In the genomic region with DNA sequence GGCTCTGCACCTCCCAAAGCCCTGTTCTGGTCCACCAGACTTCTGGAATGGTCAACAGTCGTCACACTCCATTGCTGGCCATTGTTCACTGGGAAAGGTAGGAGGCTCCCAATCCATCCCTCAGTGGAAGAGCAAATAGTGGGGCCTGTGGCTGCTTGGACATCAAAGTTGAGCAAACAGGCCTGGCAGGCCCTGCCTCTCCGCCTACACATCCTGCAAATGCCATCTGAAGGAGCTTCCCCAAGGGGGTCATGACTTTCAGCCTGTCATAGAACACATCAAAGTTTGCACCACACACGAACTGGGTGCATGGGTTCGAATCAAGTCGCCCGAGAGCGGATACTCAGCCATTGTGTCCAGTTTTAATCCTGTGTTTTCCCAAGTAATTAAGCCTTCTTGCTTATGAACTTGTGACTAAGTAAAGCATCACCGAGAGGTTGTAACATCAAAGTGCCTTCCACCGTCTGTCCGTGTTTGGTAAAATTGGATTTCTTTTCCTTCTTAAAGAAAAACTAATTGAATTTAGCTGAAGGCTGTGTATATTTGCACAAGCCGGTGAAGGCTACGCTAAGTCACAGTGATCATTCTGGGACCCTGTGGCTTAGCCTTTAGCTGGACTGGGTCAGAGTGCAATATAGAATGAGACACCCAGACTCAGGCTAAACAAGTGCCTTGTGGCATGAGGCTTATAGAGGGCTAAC, we compare ENCODE assay signal across 1 cellular context.
TF ChIP-seq lines count a peak whose summit lies in the region.

No MANE protein-coding gene starts in this region.

TF ChIP-seq in HepG2, 621 proteins besides CTCF, POLR2A, EP300 and RAD21 (continued from another document and continues in another):
- peak; percentile 79 for TF ChIP-seq XRCC5 (optimal IDR thresholded peaks at IDR 0.05; ENCODE audit: low read length)
- TF ChIP-seq ZNF883 (CRISPR knock-in tag; IDR thresholded peaks at IDR 0.05; ENCODE audit: not compliant biosample characterization): no peak
- TF ChIP-seq, protein P1, sequence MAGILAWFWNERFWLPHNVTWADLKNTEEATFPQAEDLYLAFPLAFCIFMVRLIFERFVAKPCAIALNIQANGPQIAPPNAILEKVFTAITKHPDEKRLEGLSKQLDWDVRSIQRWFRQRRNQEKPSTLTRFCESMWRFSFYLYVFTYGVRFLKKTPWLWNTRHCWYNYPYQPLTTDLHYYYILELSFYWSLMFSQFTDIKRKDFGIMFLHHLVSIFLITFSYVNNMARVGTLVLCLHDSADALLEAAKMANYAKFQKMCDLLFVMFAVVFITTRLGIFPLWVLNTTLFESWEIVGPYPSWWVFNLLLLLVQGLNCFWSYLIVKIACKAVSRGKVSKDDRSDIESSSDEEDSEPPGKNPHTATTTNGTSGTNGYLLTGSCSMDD (CRISPR knock-in tag; IDR thresholded peaks at IDR 0.05): no peak
- peak; percentile 90; the same call in 1 of the 2 replicates for TF ChIP-seq NR2F2 (IDR thresholded peaks at IDR 0.05; ENCODE audit: borderline replicate concordance, low read depth)
- TF ChIP-seq RELA (CRISPR knock-in tag; IDR thresholded peaks at IDR 0.05): no peak
- no peak for TF ChIP-seq NFE2 (CRISPR knock-in tag; IDR thresholded peaks at IDR 0.05)
- TF ChIP-seq ZNF761 (CRISPR knock-in tag; conservative IDR thresholded peaks at IDR 0.05): 0 out of 2 replicates have a peak, but pooled peaks have one; percentile 74
- TF ChIP-seq MYC (CRISPR knock-in tag; IDR thresholded peaks at IDR 0.05; ENCODE audit: borderline replicate concordance): peak; percentile 65; the same call in 1 of the 2 replicates
- no peak for TF ChIP-seq SOX6 (IDR thresholded peaks at IDR 0.05)
- TF ChIP-seq SOX6 (CRISPR knock-in tag; IDR thresholded peaks at IDR 0.05): peak; percentile 97
- no peak for TF ChIP-seq ZNF17 (CRISPR knock-in tag; IDR thresholded peaks at IDR 0.05)
- TF ChIP-seq, protein P2, sequence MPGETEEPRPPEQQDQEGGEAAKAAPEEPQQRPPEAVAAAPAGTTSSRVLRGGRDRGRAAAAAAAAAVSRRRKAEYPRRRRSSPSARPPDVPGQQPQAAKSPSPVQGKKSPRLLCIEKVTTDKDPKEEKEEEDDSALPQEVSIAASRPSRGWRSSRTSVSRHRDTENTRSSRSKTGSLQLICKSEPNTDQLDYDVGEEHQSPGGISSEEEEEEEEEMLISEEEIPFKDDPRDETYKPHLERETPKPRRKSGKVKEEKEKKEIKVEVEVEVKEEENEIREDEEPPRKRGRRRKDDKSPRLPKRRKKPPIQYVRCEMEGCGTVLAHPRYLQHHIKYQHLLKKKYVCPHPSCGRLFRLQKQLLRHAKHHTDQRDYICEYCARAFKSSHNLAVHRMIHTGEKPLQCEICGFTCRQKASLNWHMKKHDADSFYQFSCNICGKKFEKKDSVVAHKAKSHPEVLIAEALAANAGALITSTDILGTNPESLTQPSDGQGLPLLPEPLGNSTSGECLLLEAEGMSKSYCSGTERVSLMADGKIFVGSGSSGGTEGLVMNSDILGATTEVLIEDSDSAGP (CRISPR knock-in tag; IDR thresholded peaks at IDR 0.05; ENCODE audit: borderline replicate concordance): peak; percentile 67; the same call in 1 of the 2 replicates
- TF ChIP-seq ZNF337 (CRISPR knock-in tag; IDR thresholded peaks at IDR 0.05; ENCODE audit: borderline replicate concordance, low read depth): no peak
- TF ChIP-seq RCOR2 (CRISPR knock-in tag; IDR thresholded peaks at IDR 0.05): peak; percentile 91
- no peak for TF ChIP-seq ZNF101 (CRISPR knock-in tag; IDR thresholded peaks at IDR 0.05; ENCODE audit: borderline replicate concordance, low read depth)
- peak; percentile 67; the same call in 1 of the 2 replicates for TF ChIP-seq RXRB (CRISPR knock-in tag; IDR thresholded peaks at IDR 0.05; ENCODE audit: borderline replicate concordance)
- no peak for TF ChIP-seq JARID2 (CRISPR knock-in tag; IDR thresholded peaks at IDR 0.05; ENCODE audit: insufficient replicate concordance)
- TF ChIP-seq ZFYVE20 (CRISPR knock-in tag; IDR thresholded peaks at IDR 0.05; ENCODE audit: borderline replicate concordance, low read depth): no peak
- TF ChIP-seq NONO (IDR thresholded peaks at IDR 0.05): no peak
- peak; percentile 76 for TF ChIP-seq NONO (CRISPR knock-in tag; conservative IDR thresholded peaks at IDR 0.05)
- no peak for TF ChIP-seq RORA (CRISPR knock-in tag; IDR thresholded peaks at IDR 0.05)
- TF ChIP-seq, protein P3, sequence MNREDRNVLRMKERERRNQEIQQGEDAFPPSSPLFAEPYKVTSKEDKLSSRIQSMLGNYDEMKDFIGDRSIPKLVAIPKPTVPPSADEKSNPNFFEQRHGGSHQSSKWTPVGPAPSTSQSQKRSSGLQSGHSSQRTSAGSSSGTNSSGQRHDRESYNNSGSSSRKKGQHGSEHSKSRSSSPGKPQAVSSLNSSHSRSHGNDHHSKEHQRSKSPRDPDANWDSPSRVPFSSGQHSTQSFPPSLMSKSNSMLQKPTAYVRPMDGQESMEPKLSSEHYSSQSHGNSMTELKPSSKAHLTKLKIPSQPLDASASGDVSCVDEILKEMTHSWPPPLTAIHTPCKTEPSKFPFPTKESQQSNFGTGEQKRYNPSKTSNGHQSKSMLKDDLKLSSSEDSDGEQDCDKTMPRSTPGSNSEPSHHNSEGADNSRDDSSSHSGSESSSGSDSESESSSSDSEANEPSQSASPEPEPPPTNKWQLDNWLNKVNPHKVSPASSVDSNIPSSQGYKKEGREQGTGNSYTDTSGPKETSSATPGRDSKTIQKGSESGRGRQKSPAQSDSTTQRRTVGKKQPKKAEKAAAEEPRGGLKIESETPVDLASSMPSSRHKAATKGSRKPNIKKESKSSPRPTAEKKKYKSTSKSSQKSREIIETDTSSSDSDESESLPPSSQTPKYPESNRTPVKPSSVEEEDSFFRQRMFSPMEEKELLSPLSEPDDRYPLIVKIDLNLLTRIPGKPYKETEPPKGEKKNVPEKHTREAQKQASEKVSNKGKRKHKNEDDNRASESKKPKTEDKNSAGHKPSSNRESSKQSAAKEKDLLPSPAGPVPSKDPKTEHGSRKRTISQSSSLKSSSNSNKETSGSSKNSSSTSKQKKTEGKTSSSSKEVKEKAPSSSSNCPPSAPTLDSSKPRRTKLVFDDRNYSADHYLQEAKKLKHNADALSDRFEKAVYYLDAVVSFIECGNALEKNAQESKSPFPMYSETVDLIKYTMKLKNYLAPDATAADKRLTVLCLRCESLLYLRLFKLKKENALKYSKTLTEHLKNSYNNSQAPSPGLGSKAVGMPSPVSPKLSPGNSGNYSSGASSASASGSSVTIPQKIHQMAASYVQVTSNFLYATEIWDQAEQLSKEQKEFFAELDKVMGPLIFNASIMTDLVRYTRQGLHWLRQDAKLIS (CRISPR knock-in tag; IDR thresholded peaks at IDR 0.05): no peak
- peak; percentile 42; the same call in 1 of the 2 replicates for TF ChIP-seq POLR2G (IDR thresholded peaks at IDR 0.05; ENCODE audit: low read depth, low read length)
- TF ChIP-seq, protein P4, sequence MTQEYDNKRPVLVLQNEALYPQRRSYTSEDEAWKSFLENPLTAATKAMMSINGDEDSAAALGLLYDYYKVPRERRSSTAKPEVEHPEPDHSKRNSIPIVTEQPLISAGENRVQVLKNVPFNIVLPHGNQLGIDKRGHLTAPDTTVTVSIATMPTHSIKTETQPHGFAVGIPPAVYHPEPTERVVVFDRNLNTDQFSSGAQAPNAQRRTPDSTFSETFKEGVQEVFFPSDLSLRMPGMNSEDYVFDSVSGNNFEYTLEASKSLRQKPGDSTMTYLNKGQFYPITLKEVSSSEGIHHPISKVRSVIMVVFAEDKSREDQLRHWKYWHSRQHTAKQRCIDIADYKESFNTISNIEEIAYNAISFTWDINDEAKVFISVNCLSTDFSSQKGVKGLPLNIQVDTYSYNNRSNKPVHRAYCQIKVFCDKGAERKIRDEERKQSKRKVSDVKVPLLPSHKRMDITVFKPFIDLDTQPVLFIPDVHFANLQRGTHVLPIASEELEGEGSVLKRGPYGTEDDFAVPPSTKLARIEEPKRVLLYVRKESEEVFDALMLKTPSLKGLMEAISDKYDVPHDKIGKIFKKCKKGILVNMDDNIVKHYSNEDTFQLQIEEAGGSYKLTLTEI (CRISPR knock-in tag; conservative IDR thresholded peaks at IDR 0.05): no peak
- TF ChIP-seq, protein P5, sequence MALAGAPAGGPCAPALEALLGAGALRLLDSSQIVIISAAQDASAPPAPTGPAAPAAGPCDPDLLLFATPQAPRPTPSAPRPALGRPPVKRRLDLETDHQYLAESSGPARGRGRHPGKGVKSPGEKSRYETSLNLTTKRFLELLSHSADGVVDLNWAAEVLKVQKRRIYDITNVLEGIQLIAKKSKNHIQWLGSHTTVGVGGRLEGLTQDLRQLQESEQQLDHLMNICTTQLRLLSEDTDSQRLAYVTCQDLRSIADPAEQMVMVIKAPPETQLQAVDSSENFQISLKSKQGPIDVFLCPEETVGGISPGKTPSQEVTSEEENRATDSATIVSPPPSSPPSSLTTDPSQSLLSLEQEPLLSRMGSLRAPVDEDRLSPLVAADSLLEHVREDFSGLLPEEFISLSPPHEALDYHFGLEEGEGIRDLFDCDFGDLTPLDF (CRISPR knock-in tag; IDR thresholded peaks at IDR 0.05): no peak
- TF ChIP-seq POLR2AphosphoS2 (IDR thresholded peaks at IDR 0.05; ENCODE audit: low read depth, low read length): no peak
- TF ChIP-seq SRSF4 (IDR thresholded peaks at IDR 0.05; ENCODE audit: low read depth, low read length, poor library complexity, severe bottlenecking): no peak
- no peak; the same call in 1 of the 2 replicates for TF ChIP-seq PHF20 (CRISPR knock-in tag; IDR thresholded peaks at IDR 0.05)
- TF ChIP-seq, protein P6, sequence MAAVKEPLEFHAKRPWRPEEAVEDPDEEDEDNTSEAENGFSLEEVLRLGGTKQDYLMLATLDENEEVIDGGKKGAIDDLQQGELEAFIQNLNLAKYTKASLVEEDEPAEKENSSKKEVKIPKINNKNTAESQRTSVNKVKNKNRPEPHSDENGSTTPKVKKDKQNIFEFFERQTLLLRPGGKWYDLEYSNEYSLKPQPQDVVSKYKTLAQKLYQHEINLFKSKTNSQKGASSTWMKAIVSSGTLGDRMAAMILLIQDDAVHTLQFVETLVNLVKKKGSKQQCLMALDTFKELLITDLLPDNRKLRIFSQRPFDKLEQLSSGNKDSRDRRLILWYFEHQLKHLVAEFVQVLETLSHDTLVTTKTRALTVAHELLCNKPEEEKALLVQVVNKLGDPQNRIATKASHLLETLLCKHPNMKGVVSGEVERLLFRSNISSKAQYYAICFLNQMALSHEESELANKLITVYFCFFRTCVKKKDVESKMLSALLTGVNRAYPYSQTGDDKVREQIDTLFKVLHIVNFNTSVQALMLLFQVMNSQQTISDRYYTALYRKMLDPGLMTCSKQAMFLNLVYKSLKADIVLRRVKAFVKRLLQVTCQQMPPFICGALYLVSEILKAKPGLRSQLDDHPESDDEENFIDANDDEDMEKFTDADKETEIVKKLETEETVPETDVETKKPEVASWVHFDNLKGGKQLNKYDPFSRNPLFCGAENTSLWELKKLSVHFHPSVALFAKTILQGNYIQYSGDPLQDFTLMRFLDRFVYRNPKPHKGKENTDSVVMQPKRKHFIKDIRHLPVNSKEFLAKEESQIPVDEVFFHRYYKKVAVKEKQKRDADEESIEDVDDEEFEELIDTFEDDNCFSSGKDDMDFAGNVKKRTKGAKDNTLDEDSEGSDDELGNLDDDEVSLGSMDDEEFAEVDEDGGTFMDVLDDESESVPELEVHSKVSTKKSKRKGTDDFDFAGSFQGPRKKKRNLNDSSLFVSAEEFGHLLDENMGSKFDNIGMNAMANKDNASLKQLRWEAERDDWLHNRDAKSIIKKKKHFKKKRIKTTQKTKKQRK (IDR thresholded peaks at IDR 0.05; ENCODE audit: low read length): no peak
- TF ChIP-seq REPIN1 (CRISPR knock-in tag; IDR thresholded peaks at IDR 0.05; ENCODE audit: borderline replicate concordance, low read depth): peak; percentile 93; the same call in 1 of the 2 replicates
- no peak for TF ChIP-seq THYN1 (CRISPR knock-in tag; IDR thresholded peaks at IDR 0.05; ENCODE audit: borderline replicate concordance, low read depth)
- no peak for TF ChIP-seq ZNF333 (CRISPR knock-in tag; IDR thresholded peaks at IDR 0.05; ENCODE audit: borderline replicate concordance)
- peak; percentile 73 for TF ChIP-seq THAP11 (CRISPR knock-in tag; IDR thresholded peaks at IDR 0.05)
- no peak for TF ChIP-seq ZNF850 (CRISPR knock-in tag; conservative IDR thresholded peaks at IDR 0.05)
- TF ChIP-seq ZNF747 (CRISPR knock-in tag; IDR thresholded peaks at IDR 0.05; ENCODE audit: borderline replicate concordance): no peak
- 0 out of 2 replicates have a peak, but pooled peaks have one; percentile 48 for TF ChIP-seq ZNF598 (CRISPR knock-in tag; IDR thresholded peaks at IDR 0.05; ENCODE audit: borderline replicate concordance)
- TF ChIP-seq ZKSCAN5 (CRISPR knock-in tag; IDR thresholded peaks at IDR 0.05): no peak
- TF ChIP-seq, protein P7, sequence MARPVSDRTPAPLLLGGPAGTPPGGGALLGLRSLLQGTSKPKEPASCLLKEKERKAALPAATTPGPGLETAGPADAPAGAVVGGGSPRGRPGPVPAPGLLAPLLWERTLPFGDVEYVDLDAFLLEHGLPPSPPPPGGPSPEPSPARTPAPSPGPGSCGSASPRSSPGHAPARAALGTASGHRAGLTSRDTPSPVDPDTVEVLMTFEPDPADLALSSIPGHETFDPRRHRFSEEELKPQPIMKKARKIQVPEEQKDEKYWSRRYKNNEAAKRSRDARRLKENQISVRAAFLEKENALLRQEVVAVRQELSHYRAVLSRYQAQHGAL (CRISPR knock-in tag; IDR thresholded peaks at IDR 0.05; ENCODE audit: not compliant biosample characterization): peak; percentile 34
- TF ChIP-seq EEA1 (CRISPR knock-in tag; IDR thresholded peaks at IDR 0.05; ENCODE audit: borderline replicate concordance): no peak
- peak; percentile 78; the same call in 1 of the 2 replicates for TF ChIP-seq ZNF317 (CRISPR knock-in tag; IDR thresholded peaks at IDR 0.05)
- no peak; the same call in 1 of the 2 replicates for TF ChIP-seq ZNF431 (CRISPR knock-in tag; IDR thresholded peaks at IDR 0.05; ENCODE audit: borderline replicate concordance, low read depth)
- TF ChIP-seq, protein P8, sequence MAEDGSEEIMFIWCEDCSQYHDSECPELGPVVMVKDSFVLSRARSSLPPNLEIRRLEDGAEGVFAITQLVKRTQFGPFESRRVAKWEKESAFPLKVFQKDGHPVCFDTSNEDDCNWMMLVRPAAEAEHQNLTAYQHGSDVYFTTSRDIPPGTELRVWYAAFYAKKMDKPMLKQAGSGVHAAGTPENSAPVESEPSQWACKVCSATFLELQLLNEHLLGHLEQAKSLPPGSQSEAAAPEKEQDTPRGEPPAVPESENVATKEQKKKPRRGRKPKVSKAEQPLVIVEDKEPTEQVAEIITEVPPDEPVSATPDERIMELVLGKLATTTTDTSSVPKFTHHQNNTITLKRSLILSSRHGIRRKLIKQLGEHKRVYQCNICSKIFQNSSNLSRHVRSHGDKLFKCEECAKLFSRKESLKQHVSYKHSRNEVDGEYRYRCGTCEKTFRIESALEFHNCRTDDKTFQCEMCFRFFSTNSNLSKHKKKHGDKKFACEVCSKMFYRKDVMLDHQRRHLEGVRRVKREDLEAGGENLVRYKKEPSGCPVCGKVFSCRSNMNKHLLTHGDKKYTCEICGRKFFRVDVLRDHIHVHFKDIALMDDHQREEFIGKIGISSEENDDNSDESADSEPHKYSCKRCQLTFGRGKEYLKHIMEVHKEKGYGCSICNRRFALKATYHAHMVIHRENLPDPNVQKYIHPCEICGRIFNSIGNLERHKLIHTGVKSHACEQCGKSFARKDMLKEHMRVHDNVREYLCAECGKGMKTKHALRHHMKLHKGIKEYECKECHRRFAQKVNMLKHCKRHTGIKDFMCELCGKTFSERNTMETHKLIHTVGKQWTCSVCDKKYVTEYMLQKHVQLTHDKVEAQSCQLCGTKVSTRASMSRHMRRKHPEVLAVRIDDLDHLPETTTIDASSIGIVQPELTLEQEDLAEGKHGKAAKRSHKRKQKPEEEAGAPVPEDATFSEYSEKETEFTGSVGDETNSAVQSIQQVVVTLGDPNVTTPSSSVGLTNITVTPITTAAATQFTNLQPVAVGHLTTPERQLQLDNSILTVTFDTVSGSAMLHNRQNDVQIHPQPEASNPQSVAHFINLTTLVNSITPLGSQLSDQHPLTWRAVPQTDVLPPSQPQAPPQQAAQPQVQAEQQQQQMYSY (CRISPR knock-in tag; IDR thresholded peaks at IDR 0.05): 0 out of 2 replicates have a peak, but pooled peaks have one; percentile 46
